Comparison of ENCODE assay signal across 21 cellular contexts in genomic region chr2:100784681-100785080, GRCh38. TPM values are rescaled to one million over a fixed set of nuclear protein-coding genes. Genes with fewer than 3 reads are reported as not detected.
"Had no signal": no experiment of that assay in that cellular context is flagged by ENCODE, and none has a peak within 500 bp of the region (broad histone marks: within the 10 kb centered on the region; RNA-seq: fewer than 3 reads in every experiment).

No MANE protein-coding gene starts in this region.

- H3K27me3 ChIP-seq: foreskin keratinocyte, pancreas, transverse colon, uterus had no signal

- H3K4me1 ChIP-seq: pancreas, psoas muscle, uterus had no signal

- H3K36me3 ChIP-seq: pancreas, transverse colon, uterus had no signal

- H3K4me3 ChIP-seq: pancreas, psoas muscle, transverse colon, uterus had no signal

- DNase-seq: activated CD4-positive, alpha-beta T cell treated with anti-CD3 and anti-CD28 coated beads, Interleukin-2, amount 10 ng/mL, durations not matched to agents 7 days and 5 days; activated CD8-positive, alpha-beta memory T cell treated with anti-CD3 and anti-CD28 coated beads, Interleukin-2, amount 10 ng/mL, durations not matched to agents 7 days and 5 days; activated CD8-positive, alpha-beta T cell treated with anti-CD3 and anti-CD28 coated beads for 36 hours; activated effector memory CD4-positive, alpha-beta T cell treated with anti-CD3 and anti-CD28 coated beads, Interleukin-2, amount 50 U/mL, for 16 hours; activated naive CD4-positive, alpha-beta T cell treated with anti-CD3 and anti-CD28 coated beads, Interleukin-2, amount 10 ng/mL, durations not matched to agents 7 days and 5 days; activated T-cell treated with anti-CD3 and anti-CD28 coated beads for 4 hours; effector CD4-positive, alpha-beta T cell; erythroblast; foreskin keratinocyte; immature natural killer cell; left ventricle myocardium superior; midbrain; nephron progenitor cell; pancreas; psoas muscle; right cardiac atrium; stimulated activated CD4-positive, alpha-beta T cell treated with anti-CD3 and anti-CD28 coated beads, Interleukin-1b, Interleukin-23, amount 100 ng/mL, for 48 hours; T-helper 17 cell; transverse colon; uterus had no signal

- ATAC-seq: activated CD4-positive, CD25-positive, alpha-beta regulatory T cell treated with anti-CD3 and anti-CD28 coated beads, Interleukin-2, amount 50 U/mL, for 24 hours; activated CD8-positive, alpha-beta memory T cell treated with anti-CD3 and anti-CD28 coated beads, Interleukin-2, amount 10 ng/mL, durations not matched to agents 7 days and 5 days; activated CD8-positive, alpha-beta T cell treated with anti-CD3 and anti-CD28 coated beads for 36 hours; foreskin keratinocyte; left ventricle myocardium superior; pancreas; psoas muscle; right cardiac atrium; T-helper 17 cell had no signal

- H3K27ac ChIP-seq: foreskin keratinocyte, pancreas, psoas muscle, transverse colon, uterus had no signal

- H3K9me3 ChIP-seq: pancreas, psoas muscle, transverse colon, uterus had no signal

RNA-seq across cellular contexts. Expression of gene NPAS2, which starts 35.3 kb away (rescaled TPM):
- polyA plus RNA-seq: immature natural killer cell had no signal
